Comparison of ENCODE assay signal across 16 cellular contexts in the genomic region with DNA sequence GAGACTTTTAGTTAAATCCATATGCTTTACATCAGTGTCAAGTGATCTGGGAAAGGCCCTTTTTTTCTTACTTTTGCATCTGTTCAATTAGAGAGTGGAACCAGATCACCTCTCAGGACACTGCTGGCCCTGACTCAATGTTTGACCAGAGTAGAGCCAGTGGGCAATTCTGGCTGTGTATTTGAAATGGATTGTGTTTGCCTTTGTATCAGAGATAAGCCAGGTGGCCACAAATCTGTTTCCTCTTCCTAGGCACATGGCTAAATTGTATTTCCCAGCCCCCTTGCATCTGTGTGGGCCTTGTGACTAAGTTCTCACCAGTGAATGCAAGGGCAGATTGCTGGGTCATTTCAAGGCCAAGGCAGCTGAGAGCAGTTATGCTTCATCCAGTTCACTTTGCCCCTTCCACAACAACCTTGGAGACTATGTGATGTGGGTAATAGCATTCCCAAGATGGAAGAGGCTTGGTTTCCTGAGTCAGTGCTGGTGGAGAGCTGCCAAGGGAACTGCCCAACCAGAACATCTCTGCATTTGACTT.
A peak's percentile ranks its signal among the peaks of the same experiment; 100 is the strongest.
DNase-seq lines count a peak whose midpoint lies in the region; ATAC-seq and TF ChIP-seq lines count a peak whose summit lies in the region.
"Had no signal": no experiment of that assay in that cellular context is flagged by ENCODE, and none has a peak within 500 bp of the region (broad histone marks: within the 10 kb centered on the region; RNA-seq: fewer than 3 reads in every experiment).

No MANE protein-coding gene starts in this region.

- no TSS peak for BruUV-seq in mammary epithelial cell (replicated peaks; lab: Mats Ljungman, UMichigan)

- H3K9ac ChIP-seq in mammary epithelial cell (ENCODE audit: insufficient read depth, low read length), result no peak overlapping the region
- H3K9ac ChIP-seq in mesenchymal stem cell (ENCODE audit: low read length), result peak overlapping the region; percentile 35
- H3K9ac ChIP-seq: parathyroid adenoma had no signal

- intact Hi-C loops in mammary epithelial cell (cut with micrococcal nuclease), result no loop called here
- intact Hi-C loops in activated naive CD4-positive, alpha-beta T cell treated with anti-CD3 and anti-CD28 coated beads for 36 hours (cut with micrococcal nuclease), result no loop called here

- ATAC-seq in HG02870 (IDR thresholded peaks at IDR 0.05; ENCODE audit: unreplicated experiment) (no peak), HG03135 (IDR thresholded peaks at IDR 0.05; ENCODE audit: unreplicated experiment) (no peak)

- no peak overlapping the region for H2AFZ ChIP-seq in mammary epithelial cell (ENCODE audit: low read depth, low read length)
- no peak overlapping the region for H2AFZ ChIP-seq in mesenchymal stem cell (ENCODE audit: low read depth, low read length)
- H2AFZ ChIP-seq: parathyroid adenoma had no signal

- no peak overlapping the region for H3K27ac Mint-ChIP-seq in activated naive CD4-positive, alpha-beta T cell treated with anti-CD3 and anti-CD28 coated beads for 36 hours
- H3K27ac Mint-ChIP-seq: activated T-helper 2 cell treated with anti-CD3 and anti-CD28 coated beads, Interferon-gamma antibody, Interleukin-2, Interleukin-4, amounts not matched to agents 10 μg/mL and 5 μg/mL and 100 μg/mL, durations not matched to agents 14 hours and 24 hours and 36 hours had no signal

- H3K9me3 Mint-ChIP-seq in activated naive CD4-positive, alpha-beta T cell treated with anti-CD3 and anti-CD28 coated beads for 36 hours, result no peaks in the 10 kb centered on the region
- H3K9me3 Mint-ChIP-seq: activated T-helper 2 cell treated with anti-CD3 and anti-CD28 coated beads, Interferon-gamma antibody, Interleukin-2, Interleukin-4, amounts not matched to agents 10 μg/mL and 5 μg/mL and 100 μg/mL, durations not matched to agents 14 hours and 24 hours and 36 hours had no signal

- H3K4me3 Mint-ChIP-seq in activated naive CD4-positive, alpha-beta T cell treated with anti-CD3 and anti-CD28 coated beads for 36 hours, result no peak overlapping the region

- no peaks in the 10 kb centered on the region for H4K20me1 ChIP-seq in mammary epithelial cell (ENCODE audit: insufficient read depth, low read length)

- H3K27me3 ChIP-seq in MG63 (no peaks in the 10 kb centered on the region), mammary epithelial cell (ENCODE audit: insufficient read depth, low read length) (no peaks in the 10 kb centered on the region), mesenchymal stem cell (ENCODE audit: control insufficient read depth in 1 of 2, insufficient read depth in 1 of 2, low read length in 2 of 2) (no peaks in the 10 kb centered on the region)

- H3K4me2 ChIP-seq in mammary epithelial cell (ENCODE audit: insufficient read depth, low read depth, low read length) (no peak overlapping the region), mesenchymal stem cell (ENCODE audit: low read length, poor library complexity, severe bottlenecking) (no peak overlapping the region)

- no peak overlapping the region for H2BK15ac ChIP-seq in mesenchymal stem cell (ENCODE audit: low read depth, poor library complexity, severe bottlenecking)

- TF ChIP-seq CTCF in AG10803 (conservative IDR thresholded peaks at IDR 0.05; ENCODE audit: low read length), result no peak
- TF ChIP-seq CTCF in mammary epithelial cell (conservative IDR thresholded peaks at IDR 0.05 in 1 of 2, IDR thresholded peaks at IDR 0.05 in 1 of 2; ENCODE audit: extremely low read depth in 1 of 2, insufficient read depth in 1 of 2, low read depth in 1 of 2, low read length in 2 of 2), result no peak

- H2BK120ac ChIP-seq in mesenchymal stem cell (ENCODE audit: low read depth, low read length), result no peak overlapping the region

- H3K36me3 Mint-ChIP-seq in activated naive CD4-positive, alpha-beta T cell treated with anti-CD3 and anti-CD28 coated beads for 36 hours (ENCODE audit: low read depth), result no peaks in the 10 kb centered on the region

- H3K4me1 ChIP-seq in mammary epithelial cell (ENCODE audit: insufficient read depth, low read length) (peaks cover 14% of the 10 kb centered on the region), mesenchymal stem cell (ENCODE audit: control insufficient read depth, insufficient read depth, low read depth, low read length) (no peaks in the 10 kb centered on the region)
- H3K4me1 ChIP-seq: parathyroid adenoma had no signal

- no peaks in the 10 kb centered on the region for H3K79me2 ChIP-seq in mammary epithelial cell (ENCODE audit: insufficient read depth, low read length)
- H3K79me2 ChIP-seq: parathyroid adenoma had no signal

- no peak overlapping the region for H4K91ac ChIP-seq in mesenchymal stem cell (ENCODE audit: low read length)

- H3K4me3 ChIP-seq in AG10803 (ENCODE audit: low read length) (no peak overlapping the region), MG63 (no peak overlapping the region), mammary epithelial cell (replicated peaks in 1 of 3; ENCODE audit: insufficient read depth in 1 of 3, low read depth in 2 of 3, low read length in 3 of 3) (no peak overlapping the region), mesenchymal stem cell (ENCODE audit: insufficient read depth in 1 of 2, low read depth in 1 of 2, low read length in 2 of 2) (no peak overlapping the region)

- H3K18ac ChIP-seq in mesenchymal stem cell (ENCODE audit: low read depth in 1 of 2, low read length in 2 of 2), result no peak overlapping the region

- peaks cover 6% of the 10 kb centered on the region for H3K27me3 Mint-ChIP-seq in activated naive CD4-positive, alpha-beta T cell treated with anti-CD3 and anti-CD28 coated beads for 36 hours (ENCODE audit: low read depth)

- H2BK5ac ChIP-seq in mesenchymal stem cell (ENCODE audit: low read depth, low read length, poor library complexity, severe bottlenecking), result no peak overlapping the region

- no peak overlapping the region for H3K14ac ChIP-seq in mesenchymal stem cell (ENCODE audit: low read length in 2 of 2)

- H3K9me3 ChIP-seq in MG63, result no peaks in the 10 kb centered on the region
- no peaks in the 10 kb centered on the region for H3K9me3 ChIP-seq in mammary epithelial cell (replicated peaks; ENCODE audit: insufficient read depth, low read length)
- no peaks in the 10 kb centered on the region for H3K9me3 ChIP-seq in mesenchymal stem cell (ENCODE audit: control insufficient read depth, low read length)

- no peak overlapping the region for H3K4ac ChIP-seq in mesenchymal stem cell (ENCODE audit: low read depth in 1 of 2, low read length in 2 of 2)

- no peak overlapping the region for H2AK5ac ChIP-seq in mesenchymal stem cell (ENCODE audit: low read length, severe bottlenecking)

- dilution Hi-C loops in mammary epithelial cell (cut with HindIII; ENCODE audit: low sequenced_read_pairs), result no loop called here

- H3K79me1 ChIP-seq in mesenchymal stem cell (replicated peaks; ENCODE audit: low read length, poor library complexity, severe bottlenecking), result no peaks in the 10 kb centered on the region

- DNase-seq in AG10803 (ENCODE audit: low read depth) (peak; percentile 54), MG63 (peak; percentile 38), mammary epithelial cell (peak; percentile 88), mesenchymal stem cell (no peak), cortex of kidney (lab: John Stamatoyannopoulos, UW) (no peak)
- DNase-seq in activated naive CD4-positive, alpha-beta T cell treated with anti-CD3 and anti-CD28 coated beads for 36 hours, result no peak
- DNase-seq: activated CD4-positive, alpha-beta T cell treated with anti-CD3 and anti-CD28 coated beads, Interleukin-2, amount 50 U/mL, for 48 hours; AML-193; mesendoderm; NCI-H1048; NCI-H510A treated with DMSO at 0.1 percent for 48 hours; stimulated activated CD8-positive, alpha-beta memory T cell treated with anti-CD3 and anti-CD28 coated beads, Interleukin-4, amount 100 ng/mL, for 48 hours had no signal

- no peak overlapping the region for H3K27ac ChIP-seq in mammary epithelial cell (ENCODE audit: insufficient read depth, low read depth, low read length)
- H3K27ac ChIP-seq in mesenchymal stem cell (ENCODE audit: low read length, poor library complexity, severe bottlenecking), result no peak overlapping the region
- H3K27ac ChIP-seq: parathyroid adenoma had no signal

- H3K23ac ChIP-seq in mesenchymal stem cell (ENCODE audit: low read length in 2 of 2), result no peak overlapping the region

- H3K36me3 ChIP-seq in MG63 (no peaks in the 10 kb centered on the region), mammary epithelial cell (ENCODE audit: insufficient read depth, low read length) (no peaks in the 10 kb centered on the region), mesenchymal stem cell (ENCODE audit: control insufficient read depth in 1 of 2, insufficient read depth in 2 of 2, low read depth in 1 of 2, low read length in 2 of 2) (no peaks in the 10 kb centered on the region)

- in situ Hi-C loops in mammary epithelial cell (cut with MboI; ENCODE audit: low sequenced_read_pairs in 2 of 2), result no loop called here

- H3K4me1 Mint-ChIP-seq in activated naive CD4-positive, alpha-beta T cell treated with anti-CD3 and anti-CD28 coated beads for 36 hours (ENCODE audit: low read depth), result no peaks in the 10 kb centered on the region

- H2BK12ac ChIP-seq in mesenchymal stem cell (ENCODE audit: low read length in 2 of 2), result no peak overlapping the region

- H4K8ac ChIP-seq in mesenchymal stem cell (ENCODE audit: low read length), result no peak overlapping the region

- CTCF ChIA-PET in mammary epithelial cell (lab: Charles Lee; ENCODE audit: low non-redundant PET), result no interaction called here
- CTCF ChIA-PET in activated naive CD4-positive, alpha-beta T cell treated with anti-CD3 and anti-CD28 coated beads for 36 hours (lab: Charles Lee), result no interaction called here

Comparison
In these comparisons a context has a peak if more than half of its experiments do, and no peak if none do; other contexts are left out.
1. DNase-seq: peak in AG10803 (single experiment), MG63 (single experiment) and mammary epithelial cell (single experiment); none in mesenchymal stem cell (single experiment), cortex of kidney (single experiment) and activated naive CD4-positive, alpha-beta T cell treated with anti-CD3 and anti-CD28 coated beads for 36 hours (single experiment).